Comparison of ENCODE assay signal across 22 cellular contexts in the genomic region with DNA sequence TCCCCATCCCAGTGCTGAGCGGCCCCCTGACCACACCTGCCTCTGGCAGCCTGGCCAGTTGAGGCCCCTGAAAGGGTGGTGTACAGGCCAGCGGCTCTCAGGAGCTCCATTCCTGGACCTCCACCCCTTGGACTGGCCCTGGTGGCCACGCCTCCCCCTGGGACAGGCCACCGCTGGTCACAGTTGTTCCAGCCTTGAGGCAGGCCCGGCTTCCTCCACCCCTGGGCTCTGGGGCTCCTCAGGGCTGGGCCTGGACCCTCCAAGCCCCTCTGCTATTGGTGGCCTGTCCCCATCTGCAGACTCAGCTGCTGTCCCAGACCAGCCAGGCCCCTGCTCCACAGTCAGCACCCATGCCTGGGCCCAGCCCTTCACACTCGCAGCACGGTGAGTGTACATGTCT.
DNase-seq lines count a peak whose midpoint lies in the region; ATAC-seq, FAIRE-seq and TF ChIP-seq lines count a peak whose summit lies in the region.
"Had no signal": no experiment of that assay in that cellular context is flagged by ENCODE, and none has a peak within 500 bp of the region (broad histone marks: within the 10 kb centered on the region; RNA-seq: fewer than 3 reads in every experiment).

No MANE protein-coding gene starts in this region.

- H3K4me1 ChIP-seq in kidney (ENCODE audit: control insufficient read depth in 1 of 2, insufficient read depth in 1 of 2, low read depth in 1 of 2, low read length in 2 of 2) = no peaks in the 10 kb centered on the region
- H3K4me1 ChIP-seq: A549 had no signal

- ATAC-seq in Right ventricle myocardium inferior (no peak), Right ventricle myocardium superior (ENCODE audit: poor library complexity) (no peak), GM21381 (IDR thresholded peaks at IDR 0.05; ENCODE audit: unreplicated experiment) (no peak)
- ATAC-seq in stimulated activated memory B cell treated with anti-CD40 and anti-IgM and Interleukin-4, amounts not matched to agents 10 μg/mL and 1 μg/mL and 100 μg/mL, for 72 hours = peak; percentile 4

- no peak overlapping the region for H3K27ac Mint-ChIP-seq in stimulated activated memory B cell treated with anti-CD40 and anti-IgM and Interleukin-4, amounts not matched to agents 10 μg/mL and 1 μg/mL and 100 μg/mL, for 72 hours
- H3K27ac Mint-ChIP-seq: CD8-positive, alpha-beta memory T cell had no signal

- H3K36me3 ChIP-seq in kidney (ENCODE audit: control insufficient read depth in 1 of 2, insufficient read depth in 2 of 2, low read length in 2 of 2) = no peaks in the 10 kb centered on the region
- H3K36me3 ChIP-seq: BLaER1 treated with 17β-estradiol and CSF1 and Interleukin-3, amounts not matched to agents 10 nM and 100 nM; MG63 had no signal

- no peak for FAIRE-seq in kidney (lab: Jason Lieb, UNC)
- FAIRE-seq: A549, D721Med, GM12891 had no signal

- H3K36me3 Mint-ChIP-seq in stimulated activated memory B cell treated with anti-CD40 and anti-IgM and Interleukin-4, amounts not matched to agents 10 μg/mL and 1 μg/mL and 100 μg/mL, for 72 hours = no peaks in the 10 kb centered on the region
- H3K36me3 Mint-ChIP-seq: CD8-positive, alpha-beta memory T cell had no signal

- no peak overlapping the region for H3K4me3 ChIP-seq in kidney (ENCODE audit: low read length in 2 of 2)
- H3K4me3 ChIP-seq: A549; BLaER1 treated with 17β-estradiol and CSF1 and Interleukin-3, amounts not matched to agents 10 nM and 100 nM; MG63 had no signal

- DNase-seq in Right ventricle myocardium inferior (ENCODE audit: missing footprints) (peak; percentile 65), Right ventricle myocardium superior (no peak), D341Med (ENCODE audit: low spot score) (peak; percentile 24), kidney (peak; percentile 45), NCI-H2196 (lab: John Stamatoyannopoulos, UW; ENCODE audit: unreplicated experiment) (no peak), AG08395 (ENCODE audit: low spot score) (no peak)
- DNase-seq: HCEC 1CT, IMR-90, Kasumi-1, MG63, NCI-H1092, NCI-H146, NCI-H2081, NCI-H2171 treated with DMSO at 0.1 percent for 48 hours had no signal

- H3K4me3 Mint-ChIP-seq in stimulated activated memory B cell treated with anti-CD40 and anti-IgM and Interleukin-4, amounts not matched to agents 10 μg/mL and 1 μg/mL and 100 μg/mL, for 72 hours = no peak overlapping the region
- H3K4me3 Mint-ChIP-seq: CD8-positive, alpha-beta memory T cell had no signal

- no peaks in the 10 kb centered on the region for H3K27me3 Mint-ChIP-seq in stimulated activated memory B cell treated with anti-CD40 and anti-IgM and Interleukin-4, amounts not matched to agents 10 μg/mL and 1 μg/mL and 100 μg/mL, for 72 hours

- H3K9me3 Mint-ChIP-seq in stimulated activated memory B cell treated with anti-CD40 and anti-IgM and Interleukin-4, amounts not matched to agents 10 μg/mL and 1 μg/mL and 100 μg/mL, for 72 hours = no peaks in the 10 kb centered on the region
- H3K9me3 Mint-ChIP-seq: CD8-positive, alpha-beta memory T cell had no signal

- H3K27ac ChIP-seq in kidney (ENCODE audit: low read depth in 2 of 2, low read length in 2 of 2) = no peak overlapping the region
- H3K27ac ChIP-seq: A549; BLaER1 treated with 17β-estradiol and CSF1 and Interleukin-3, amounts not matched to agents 10 nM and 100 nM; HL-60 had no signal

- intact Hi-C loops in Right ventricle myocardium inferior (cut with DNase I) (no loop called here), Right ventricle myocardium superior (cut with DNase I) (no loop called here), kidney (cut with DNase I) (no loop called here)

- H3K9me3 ChIP-seq in kidney (ENCODE audit: control insufficient read depth in 1 of 2, low read length in 2 of 2) = no peaks in the 10 kb centered on the region
- H3K9me3 ChIP-seq: A549; BLaER1 treated with 17β-estradiol and CSF1 and Interleukin-3, amounts not matched to agents 10 nM and 100 nM; MG63 had no signal

- H3K9ac ChIP-seq in kidney (ENCODE audit: low read length in 2 of 2) = no peak overlapping the region
- H3K9ac ChIP-seq: BLaER1 treated with 17β-estradiol and CSF1 and Interleukin-3, amounts not matched to agents 10 nM and 100 nM had no signal

- H3K4me1 Mint-ChIP-seq in stimulated activated memory B cell treated with anti-CD40 and anti-IgM and Interleukin-4, amounts not matched to agents 10 μg/mL and 1 μg/mL and 100 μg/mL, for 72 hours = no peaks in the 10 kb centered on the region
- H3K4me1 Mint-ChIP-seq: CD8-positive, alpha-beta memory T cell had no signal

- TF ChIP-seq CTCF in kidney (IDR thresholded peaks at IDR 0.05; ENCODE audit: borderline replicate concordance, extremely low read depth, insufficient read depth) = no peak

Comparison
In these comparisons a context has a peak if more than half of its experiments do, and no peak if none do; other contexts are left out.
1. DNase-seq: peak in Right ventricle myocardium inferior (single experiment), D341Med (single experiment) and kidney (single experiment); none in Right ventricle myocardium superior (single experiment), NCI-H2196 (single experiment) and AG08395 (single experiment).